Comparison of ENCODE assay signal across 15 cellular contexts in the genomic region with DNA sequence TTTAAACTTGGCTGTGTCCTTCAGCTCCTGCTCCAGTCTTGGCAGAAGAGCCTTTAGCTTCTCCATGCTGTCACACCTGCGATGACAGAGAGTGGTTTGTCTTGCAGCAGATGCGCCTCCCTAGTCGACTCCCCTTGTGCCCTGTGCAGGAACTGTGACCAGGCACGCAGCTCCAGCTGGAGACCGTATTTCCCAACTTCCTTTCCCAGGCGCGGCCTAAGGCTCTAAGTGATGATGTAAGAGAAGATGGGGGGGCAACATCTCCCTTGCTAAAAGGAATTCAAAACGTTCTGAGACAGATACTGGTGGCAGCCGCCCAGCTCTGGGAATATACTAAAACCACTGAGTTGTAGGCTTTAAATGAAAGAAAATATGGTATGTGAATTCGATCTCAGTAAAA. TPM values are rescaled to one million over a fixed set of nuclear protein-coding genes. Genes with fewer than 3 reads are reported as not detected.
DNase-seq lines count a peak whose midpoint lies in the region; ATAC-seq, FAIRE-seq and TF ChIP-seq lines count a peak whose summit lies in the region.
"Had no signal": no experiment of that assay in that cellular context is flagged by ENCODE, and none has a peak within 500 bp of the region (broad histone marks: within the 10 kb centered on the region; RNA-seq: fewer than 3 reads in every experiment).

No MANE protein-coding gene starts in this region.

- no peak overlapping the region for H3K27ac Mint-ChIP-seq in MCF 10A (ENCODE audit: low read depth, unreplicated experiment)
- H3K27ac Mint-ChIP-seq: activated CD8-positive, alpha-beta memory T cell treated with anti-CD3 and anti-CD28 coated beads, Interleukin-2, amount 10 ng/mL, durations not matched to agents 7 days and 5 days had no signal

- H3K4me3 ChIP-seq in AG04449 (ENCODE audit: low read depth, low read length): no peak overlapping the region

- H3K27me3 Mint-ChIP-seq in MCF 10A (ENCODE audit: insufficient read depth, unreplicated experiment): no peaks in the 10 kb centered on the region
- H3K27me3 Mint-ChIP-seq: activated CD8-positive, alpha-beta memory T cell treated with anti-CD3 and anti-CD28 coated beads, Interleukin-2, amount 10 ng/mL, durations not matched to agents 7 days and 5 days had no signal

- POLR2A ChIA-PET in AG04449 (lab: Yijun Ruan, JAX): interaction anchor here (1.1 kb wide), 1 partner anchor 10 kb away, joined by 3 read pairs; no protein-coding TSS in a partner anchor
- POLR2A ChIA-PET in MCF 10A (lab: Yijun Ruan, JAX): interaction anchor here (4.9 kb wide), 1 partner anchor 15 kb away, joined by 28 read pairs; a partner anchor contains a TSS

- BruUV-seq in MCF 10A (replicated peaks; lab: Mats Ljungman, UMichigan): no TSS peak

- DNase-seq in AG04449 (ENCODE audit: low read depth, low spot score) (peak; percentile 31), Kasumi-1 (lab: John Stamatoyannopoulos, UW) (peak; percentile 91 to 93), MCF 10A (ENCODE audit: unreplicated experiment) (peak; percentile 82), islet precursor cell (peak; percentile 74), DMS 273 (lab: John Stamatoyannopoulos, UW; ENCODE audit: unreplicated experiment) (no peak), NCI-H345 (lab: John Stamatoyannopoulos, UW) (no peak), urothelium cell line (ENCODE audit: low spot score) (no peak)
- DNase-seq: activated CD8-positive, alpha-beta memory T cell treated with anti-CD3 and anti-CD28 coated beads, Interleukin-2, amount 10 ng/mL, durations not matched to agents 7 days and 5 days; NCI-H1417; NCI-H510A; SHP77 treated with DMSO at 0.1 percent for 48 hours; stimulated activated CD4-positive, alpha-beta T cell treated with anti-CD3 and anti-CD28 coated beads, Interleukin-12 subunit alpha, Interleukin-12 subunit beta, amount 100 ng/mL, for 4 hours had no signal

- H3K4me3 Mint-ChIP-seq in MCF 10A (ENCODE audit: unreplicated experiment): no peak overlapping the region
- H3K4me3 Mint-ChIP-seq: activated CD8-positive, alpha-beta memory T cell treated with anti-CD3 and anti-CD28 coated beads, Interleukin-2, amount 10 ng/mL, durations not matched to agents 7 days and 5 days had no signal

- no peak for TF ChIP-seq CTCF in AG04449 (IDR thresholded peaks at IDR 0.05; ENCODE audit: insufficient read depth, low read length, missing control alignments)
- TF ChIP-seq CTCF in MCF 10A (IDR thresholded peaks at IDR 0.05; ENCODE audit: unreplicated experiment): no peak

- CTCF ChIA-PET in AG04449 (lab: Yijun Ruan, JAX): interaction anchor here (1.0 kb wide), 1 partner anchor 14 kb away, joined by 3 read pairs; no protein-coding TSS in a partner anchor
- CTCF ChIA-PET in MCF 10A (lab: Yijun Ruan, JAX): interaction anchor here (0.6 kb wide), 1 partner anchor 89 kb away, joined by 4 read pairs; no protein-coding TSS in a partner anchor

- H3K9me3 Mint-ChIP-seq in MCF 10A (ENCODE audit: unreplicated experiment): no peaks in the 10 kb centered on the region
- H3K9me3 Mint-ChIP-seq: activated naive CD4-positive, alpha-beta T cell treated with anti-CD3 and anti-CD28 coated beads, Interleukin-2, amount 50 U/mL, for 72 hours had no signal

- no peak for FAIRE-seq in urothelium cell line (lab: Jason Lieb, UNC)
- FAIRE-seq: keratinocyte had no signal

- ATAC-seq in HG02642 (IDR thresholded peaks at IDR 0.05; ENCODE audit: poor library complexity, unreplicated experiment): no peak
- ATAC-seq: activated CD8-positive, alpha-beta memory T cell treated with anti-CD3 and anti-CD28 coated beads, Interleukin-2, amount 10 ng/mL, durations not matched to agents 7 days and 5 days; activated naive CD4-positive, alpha-beta T cell treated with anti-CD3 and anti-CD28 coated beads, Interleukin-2, amount 50 U/mL, for 72 hours had no signal

- H3K4me1 Mint-ChIP-seq in MCF 10A (ENCODE audit: insufficient read depth, unreplicated experiment): no peaks in the 10 kb centered on the region
- H3K4me1 Mint-ChIP-seq: activated CD8-positive, alpha-beta memory T cell treated with anti-CD3 and anti-CD28 coated beads, Interleukin-2, amount 10 ng/mL, durations not matched to agents 7 days and 5 days had no signal

- peaks cover 57% of the 10 kb centered on the region for H3K36me3 Mint-ChIP-seq in MCF 10A (ENCODE audit: insufficient read depth, unreplicated experiment)

- intact Hi-C loops in MCF 10A (cut with micrococcal nuclease): no loop called here

RNA-seq across cellular contexts. Expression of a gene that starts 16.3 kb away (rescaled TPM):
- 20.4 and 22.0 TPM in 2 replicates for total RNA-seq in MCF 10A (2022)

RNA-seq across cellular contexts. Expression of a gene that starts 20.9 kb away (rescaled TPM):
- total RNA-seq in MCF 10A (2022): 2.6 and 4.3 TPM in 2 replicates

Comparison
In these comparisons a context has a peak if more than half of its experiments do, and no peak if none do; other contexts are left out.
1. DNase-seq: peak in AG04449 (single experiment), Kasumi-1 (2 of 2), MCF 10A (single experiment) and islet precursor cell (single experiment); none in DMS 273 (single experiment), NCI-H345 (single experiment) and urothelium cell line (single experiment).